ENCODE assay signal across 22 cellular contexts in the genomic region with DNA sequence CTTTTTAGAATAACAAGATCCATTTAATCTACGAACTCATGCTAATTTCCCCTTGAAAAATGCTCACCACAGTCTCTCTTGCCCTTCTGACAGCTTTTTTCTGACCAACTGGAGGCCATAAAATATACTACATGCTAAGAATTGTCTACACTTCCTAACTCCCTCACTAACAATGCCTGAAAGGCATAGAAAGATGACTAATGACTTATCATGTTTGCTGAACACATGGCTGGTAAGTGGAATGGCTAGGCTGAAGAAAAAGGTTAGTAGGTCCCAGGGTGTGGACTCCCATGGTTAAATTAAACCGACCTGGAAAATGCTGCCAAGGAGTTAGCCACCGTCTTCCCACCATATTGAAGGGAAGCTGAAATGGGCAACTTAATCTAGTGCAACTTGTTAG.
"Had no signal": no experiment of that assay in that cellular context is flagged by ENCODE, and none has a peak within 500 bp of the region (broad histone marks: within the 10 kb centered on the region; RNA-seq: fewer than 3 reads in every experiment).

No MANE protein-coding gene starts in this region.

- H3K9ac ChIP-seq: parathyroid adenoma had no signal

- H3K27me3 ChIP-seq: brain microvascular endothelial cell, esophagus muscularis mucosa, neutrophil, stomach, testis, upper lobe of left lung had no signal

- H3K27ac ChIP-seq: brain microvascular endothelial cell, coronary artery, esophagus muscularis mucosa, neutrophil, parathyroid adenoma, stomach, testis, upper lobe of left lung, VCaP had no signal

- H3K9me3 ChIP-seq: esophagus muscularis mucosa, neutrophil, stomach, testis, upper lobe of left lung had no signal

- H3K4me2 ChIP-seq: smooth muscle cell had no signal

- DNase-seq: activated CD4-positive, alpha-beta T cell treated with anti-CD3 and anti-CD28 coated beads, Interleukin-2, amount 50 U/mL, for 1 hour; activated CD4-positive, CD25-positive, alpha-beta regulatory T cell treated with anti-CD3 and anti-CD28 coated beads, Interleukin-2, amount 50 U/mL, for 72 hours; activated CD8-positive, alpha-beta memory T cell treated with anti-CD3 and anti-CD28 coated beads for 24 hours; activated CD8-positive, alpha-beta memory T cell treated with anti-CD3 and anti-CD28 coated beads, Interleukin-2, amount 50 U/mL, for 48 hours; activated effector memory CD4-positive, alpha-beta T cell treated with Interleukin-2 at 50 U/mL for 16 hours; activated naive CD4-positive, alpha-beta T cell treated with anti-CD3 and anti-CD28 coated beads, Interleukin-2, amount 10 ng/mL, durations not matched to agents 7 days and 5 days; activated T-cell treated with anti-CD3 and anti-CD28 coated beads, Interleukin-2, amount 50 U/mL, for 48 hours; aorta; brain microvascular endothelial cell; natural killer cell; stimulated activated CD4-positive, alpha-beta T cell treated with anti-CD3 and anti-CD28 coated beads, Interleukin-4, amount 100 ng/mL, for 24 hours; stomach; testis; upper lobe of left lung had no signal

- H3K79me2 ChIP-seq: parathyroid adenoma had no signal

- H3K36me3 Mint-ChIP-seq: activated naive CD4-positive, alpha-beta T cell treated with anti-CD3 and anti-CD28 coated beads, Interleukin-2, amount 10 ng/mL, durations not matched to agents 7 days and 5 days; natural killer cell; stimulated activated effector memory CD8-positive, alpha-beta T cell treated with anti-CD3 and anti-CD28 coated beads, Interleukin-12 subunit alpha, Interleukin-12 subunit beta, amount 100 ng/mL, for 72 hours had no signal

- H3K27ac Mint-ChIP-seq: activated naive CD4-positive, alpha-beta T cell treated with anti-CD3 and anti-CD28 coated beads, Interleukin-2, amount 10 ng/mL, durations not matched to agents 7 days and 5 days; natural killer cell; stimulated activated effector memory CD8-positive, alpha-beta T cell treated with anti-CD3 and anti-CD28 coated beads, Interleukin-12 subunit alpha, Interleukin-12 subunit beta, amount 100 ng/mL, for 72 hours had no signal

- H3K4me3 ChIP-seq: coronary artery, esophagus muscularis mucosa, smooth muscle cell, stomach, testis, upper lobe of left lung had no signal

- ATAC-seq: natural killer cell; sciatic nerve; stimulated activated effector memory CD8-positive, alpha-beta T cell treated with anti-CD3 and anti-CD28 coated beads, Interleukin-12 subunit alpha, Interleukin-12 subunit beta, amount 100 ng/mL, for 72 hours had no signal

- H2AFZ ChIP-seq: parathyroid adenoma had no signal

- H3K4me1 ChIP-seq: parathyroid adenoma, stomach, testis, upper lobe of left lung had no signal

- H3K36me3 ChIP-seq: brain microvascular endothelial cell, esophagus muscularis mucosa, neutrophil, stomach, upper lobe of left lung had no signal
